Comparison of ENCODE assay signal across 19 cellular contexts in the genomic region with DNA sequence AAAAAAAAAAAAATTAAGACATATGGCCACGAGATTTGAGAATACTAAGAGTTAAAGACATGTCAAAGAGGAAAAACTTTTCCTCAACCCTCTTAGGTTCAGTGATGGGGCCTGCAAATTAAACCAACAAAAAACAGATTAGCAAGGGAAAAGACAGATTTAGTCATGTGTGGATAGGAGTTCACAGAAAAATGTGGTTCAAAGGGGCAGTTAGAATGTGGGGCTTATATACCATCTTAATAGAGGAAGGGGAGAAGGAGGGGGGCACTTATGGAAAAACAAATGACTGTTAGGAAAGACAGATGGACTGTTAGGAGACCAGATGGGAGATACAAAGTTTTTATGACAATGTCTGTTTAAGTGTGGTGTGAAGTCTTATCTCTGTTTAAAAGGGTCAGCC.
"Had no signal": no experiment of that assay in that cellular context is flagged by ENCODE, and none has a peak within 500 bp of the region (broad histone marks: within the 10 kb centered on the region; RNA-seq: fewer than 3 reads in every experiment).

No MANE protein-coding gene starts in this region.

- ATAC-seq: activated naive CD4-positive, alpha-beta T cell treated with anti-CD3 and anti-CD28 coated beads, Interleukin-2, amount 50 U/mL, for 72 hours; gastrocnemius medialis; heart left ventricle; left lobe of liver had no signal

- DNase-seq: activated CD4-positive, alpha-beta memory T cell treated with anti-CD3 and anti-CD28 coated beads for 36 hours; activated CD4-positive, CD25-positive, alpha-beta regulatory T cell treated with anti-CD3 and anti-CD28 coated beads, Interleukin-2, amount 50 U/mL, for 72 hours; activated CD8-positive, alpha-beta memory T cell treated with anti-CD3 and anti-CD28 coated beads, Interleukin-2, amount 50 U/mL, for 4 hours; activated gamma-delta T cell treated with Interleukin-2 at 50 U/mL for 16 hours; activated T-cell treated with anti-CD3 and anti-CD28 coated beads, Interleukin-2, amount 50 U/mL, for 48 hours; adrenal gland; cortex of kidney; effector CD4-positive, alpha-beta T cell; gastrocnemius medialis; heart left ventricle; kidney; midbrain; stimulated activated CD4-positive, alpha-beta T cell treated with anti-CD3 and anti-CD28 coated beads, Interleukin-12 subunit alpha, Interleukin-12 subunit beta, amount 100 ng/mL, for 4 hours had no signal

- H3K9me3 Mint-ChIP-seq: activated CD4-positive, alpha-beta memory T cell treated with anti-CD3 and anti-CD28 coated beads for 36 hours; activated naive CD4-positive, alpha-beta T cell treated with anti-CD3 and anti-CD28 coated beads, Interleukin-2, amount 50 U/mL, for 72 hours; neural progenitor cell; stimulated activated naive CD8-positive, alpha-beta T cell treated with anti-CD3 and anti-CD28 coated beads, Interleukin-15, Interleukin-2, amounts not matched to agents 100 ng/mL and 50 ng/mL, for 24 hours; T-helper 1 cell treated with Interleukin-12 subunit alpha and Interleukin-12 subunit beta and Interleukin-4 antibody, amounts not matched to agents 30 μg/mL and 1 μg/mL, for 36 hours; type B pancreatic cell had no signal

- H3K27me3 Mint-ChIP-seq: activated CD4-positive, alpha-beta memory T cell treated with anti-CD3 and anti-CD28 coated beads for 36 hours; stimulated activated naive CD8-positive, alpha-beta T cell treated with anti-CD3 and anti-CD28 coated beads, Interleukin-15, Interleukin-2, amounts not matched to agents 100 ng/mL and 50 ng/mL, for 24 hours; type B pancreatic cell had no signal

- H3K4me1 Mint-ChIP-seq: neural progenitor cell had no signal

- H3K4me3 Mint-ChIP-seq: activated CD4-positive, alpha-beta memory T cell treated with anti-CD3 and anti-CD28 coated beads for 36 hours; neural progenitor cell; stimulated activated naive CD8-positive, alpha-beta T cell treated with anti-CD3 and anti-CD28 coated beads, Interleukin-15, Interleukin-2, amounts not matched to agents 100 ng/mL and 50 ng/mL, for 24 hours; T-helper 1 cell treated with Interleukin-12 subunit alpha and Interleukin-12 subunit beta and Interleukin-4 antibody, amounts not matched to agents 30 μg/mL and 1 μg/mL, for 36 hours; type B pancreatic cell had no signal

- H3K27ac Mint-ChIP-seq: activated CD4-positive, alpha-beta memory T cell treated with anti-CD3 and anti-CD28 coated beads for 36 hours; neural progenitor cell; stimulated activated naive CD8-positive, alpha-beta T cell treated with anti-CD3 and anti-CD28 coated beads, Interleukin-15, Interleukin-2, amounts not matched to agents 100 ng/mL and 50 ng/mL, for 24 hours; T-helper 1 cell treated with Interleukin-12 subunit alpha and Interleukin-12 subunit beta and Interleukin-4 antibody, amounts not matched to agents 30 μg/mL and 1 μg/mL, for 36 hours; type B pancreatic cell had no signal
